In genomic region chr6:97053643-97054411, GRCh38 we compare ENCODE assay signal across 8 cellular contexts.
A peak's percentile ranks its signal among the peaks of the same experiment; 100 is the strongest.
DNase-seq lines count a peak whose midpoint lies in the region; ATAC-seq and TF ChIP-seq lines count a peak whose summit lies in the region.

No MANE protein-coding gene starts in this region.

- H3K27me3 Mint-ChIP-seq in chondrocyte (ENCODE audit: low read depth) = peaks cover 37% of the 10 kb centered on the region
- H3K27me3 Mint-ChIP-seq in neural crest cell (ENCODE audit: low read depth) = peaks cover 3% of the 10 kb centered on the region
- no peaks in the 10 kb centered on the region for H3K27me3 Mint-ChIP-seq in activated T-cell treated with anti-CD3 and anti-CD28 coated beads, Interleukin-2, amount 50 U/mL, for 72 hours (ENCODE audit: low read depth)

- TF ChIP-seq CTCF in chondrocyte (IDR thresholded peaks at IDR 0.05) = peak; percentile 94
- TF ChIP-seq CTCF in neural crest cell (conservative IDR thresholded peaks at IDR 0.05) = peak; percentile 82

- H3K4me3 Mint-ChIP-seq in chondrocyte (ENCODE audit: unreplicated experiment) (no peak overlapping the region), neural crest cell (no peak overlapping the region)
- H3K4me3 Mint-ChIP-seq in activated T-cell treated with anti-CD3 and anti-CD28 coated beads, Interleukin-2, amount 50 U/mL, for 72 hours = no peak overlapping the region

- H3K27ac Mint-ChIP-seq in chondrocyte (ENCODE audit: unreplicated experiment) (no peak overlapping the region), neural crest cell (ENCODE audit: unreplicated experiment) (no peak overlapping the region)
- no peak overlapping the region for H3K27ac Mint-ChIP-seq in activated T-cell treated with anti-CD3 and anti-CD28 coated beads, Interleukin-2, amount 50 U/mL, for 72 hours

- H3K4me1 Mint-ChIP-seq in chondrocyte (ENCODE audit: low read depth) (peaks cover 1% of the 10 kb centered on the region), neural crest cell (peaks cover 11% of the 10 kb centered on the region)
- H3K4me1 Mint-ChIP-seq in activated T-cell treated with anti-CD3 and anti-CD28 coated beads, Interleukin-2, amount 50 U/mL, for 72 hours (ENCODE audit: low read depth) = peaks cover 19% of the 10 kb centered on the region

- intact Hi-C loops in posterior vena cava (cut with DNase I) = loop anchor here (10.0 kb wide), 2 partner anchors 149 to 509 kb away; no protein-coding TSS in a partner anchor

- H3K36me3 Mint-ChIP-seq in chondrocyte (ENCODE audit: low read depth) (no peaks in the 10 kb centered on the region), neural crest cell (ENCODE audit: low read depth) (no peaks in the 10 kb centered on the region)
- no peaks in the 10 kb centered on the region for H3K36me3 Mint-ChIP-seq in activated T-cell treated with anti-CD3 and anti-CD28 coated beads, Interleukin-2, amount 50 U/mL, for 72 hours (ENCODE audit: insufficient read depth in 2 of 2)

- ATAC-seq in activated T-cell treated with anti-CD3 and anti-CD28 coated beads, Interleukin-2, amount 50 U/mL, for 72 hours (replicated peaks in 1 of 2) = no peak

- H3K9me3 Mint-ChIP-seq in chondrocyte (ENCODE audit: low read depth) (no peaks in the 10 kb centered on the region), neural crest cell (no peaks in the 10 kb centered on the region)
- H3K9me3 Mint-ChIP-seq in activated T-cell treated with anti-CD3 and anti-CD28 coated beads, Interleukin-2, amount 50 U/mL, for 72 hours = no peaks in the 10 kb centered on the region

- peak; percentile 18 for DNase-seq in EH (ENCODE audit: low read depth)
- peak; percentile 1 for DNase-seq in NCI-H2029 (lab: John Stamatoyannopoulos, UW)
- no peak for DNase-seq in chondrocyte (ENCODE audit: low spot score)
- no peak for DNase-seq in neural crest cell (ENCODE audit: low read depth, low spot score)
- DNase-seq in cerebellar nuclear complex (lab: John Stamatoyannopoulos, UW) = no peak
- DNase-seq in activated T-cell treated with anti-CD3 and anti-CD28 coated beads, Interleukin-2, amount 50 U/mL, for 72 hours = no peak
- DNase-seq in posterior vena cava (ENCODE audit: low spot score) = no peak
- no peak for DNase-seq in stimulated activated naive CD4-positive, alpha-beta T cell treated with Interleukin-2 at 50 U/mL for 16 hours (lab: John Stamatoyannopoulos, UW)

Comparison
In these comparisons a context has a peak if more than half of its experiments do, and no peak if none do; other contexts are left out.
1. DNase-seq: peak in EH (single experiment) and NCI-H2029 (single experiment); none in chondrocyte (single experiment), neural crest cell (single experiment), cerebellar nuclear complex (0 of 2), activated T-cell treated with anti-CD3 and anti-CD28 coated beads, Interleukin-2, amount 50 U/mL, for 72 hours (0 of 2), posterior vena cava (single experiment) and stimulated activated naive CD4-positive, alpha-beta T cell treated with Interleukin-2 at 50 U/mL for 16 hours (single experiment).